22 cellular contexts compared by ENCODE assay signal in the genomic region with DNA sequence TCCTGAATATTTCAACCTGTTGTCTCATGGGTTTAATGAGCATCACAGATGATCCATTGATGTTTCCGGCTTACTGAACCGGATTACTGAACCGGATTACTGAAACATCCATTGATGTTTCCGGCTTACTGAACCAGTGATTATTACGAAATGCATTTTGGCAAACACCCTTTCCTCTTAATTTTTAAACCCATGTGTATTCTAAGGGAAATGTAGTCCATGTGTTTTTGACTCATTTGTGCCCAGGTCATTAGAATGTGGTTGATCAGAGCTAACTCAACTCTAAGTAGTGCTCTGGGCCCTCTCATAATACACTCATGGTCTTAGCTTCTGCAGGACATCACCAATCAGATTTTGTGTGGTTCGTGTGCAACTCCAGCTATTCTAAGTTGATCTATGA.
DNase-seq lines count a peak whose midpoint lies in the region; ATAC-seq, FAIRE-seq and TF ChIP-seq lines count a peak whose summit lies in the region.
"Had no signal": no experiment of that assay in that cellular context is flagged by ENCODE, and none has a peak within 500 bp of the region (broad histone marks: within the 10 kb centered on the region; RNA-seq: fewer than 3 reads in every experiment).

No MANE protein-coding gene starts in this region.

- TF ChIP-seq POLR2A in right lobe of liver (IDR thresholded peaks at IDR 0.05) (no peak), body of pancreas (IDR thresholded peaks at IDR 0.05) (no peak)

- TF ChIP-seq CTCF in right lobe of liver (IDR thresholded peaks at IDR 0.05) (no peak), body of pancreas (IDR thresholded peaks at IDR 0.05) (no peak), D721Med (IDR thresholded peaks at IDR 0.05; ENCODE audit: insufficient read depth, missing control alignments) (no peak)

- peak; percentile 81 to 97 (median 94) for ATAC-seq in right lobe of liver
- no peak for ATAC-seq in body of pancreas
- no peak for ATAC-seq in HG03045 (IDR thresholded peaks at IDR 0.05; ENCODE audit: unreplicated experiment)
- ATAC-seq: activated CD4-positive, CD25-positive, alpha-beta regulatory T cell treated with anti-CD3 and anti-CD28 coated beads, Interleukin-2, amount 50 U/mL, for 24 hours; activated CD8-positive, alpha-beta T cell treated with anti-CD3 and anti-CD28 coated beads for 36 hours; naive thymus-derived CD8-positive, alpha-beta T cell; T-cell had no signal

- H3K9me3 ChIP-seq in right lobe of liver (no peaks in the 10 kb centered on the region), body of pancreas (no peaks in the 10 kb centered on the region)
- H3K9me3 ChIP-seq: pancreas had no signal

- DNase-seq in AG08395 (ENCODE audit: low spot score) (peak; percentile 38), GM04504 (ENCODE audit: low read depth) (peak; percentile 35), fibroblast of gingiva (ENCODE audit: low read depth) (peak; percentile 73), right lobe of liver (no peak), Kasumi-1 (lab: John Stamatoyannopoulos, UW) (no peak), body of pancreas (no peak), D721Med (ENCODE audit: insufficient read length, low spot score) (no peak)
- DNase-seq: activated CD8-positive, alpha-beta T cell treated with anti-CD3 and anti-CD28 coated beads for 36 hours; amniotic stem cell; CD4-positive, alpha-beta T cell; cortex of kidney; DMS153; GDM1; hypothalamus; naive thymus-derived CD8-positive, alpha-beta T cell; NCI-H2081 treated with DMSO at 0.1 percent for 48 hours; NK-92 treated with Interleukin-12 subunit alpha and Interleukin-12 subunit beta, amount 100 ng/mL, for 24 hours; pancreas; T-cell had no signal

- intact Hi-C loops in right lobe of liver (cut with DNase I) (no loop called here), body of pancreas (cut with DNase I) (no loop called here)

- H3K4me3 ChIP-seq in right lobe of liver (no peak overlapping the region), body of pancreas (no peak overlapping the region)
- H3K4me3 ChIP-seq: pancreas had no signal

- H3K27ac ChIP-seq in right lobe of liver (peak overlapping the region in 1 of 3 donors; percentile 6), body of pancreas (no peak overlapping the region)
- H3K27ac ChIP-seq: pancreas had no signal

- H3K27me3 ChIP-seq in right lobe of liver (no peaks in the 10 kb centered on the region), body of pancreas (no peaks in the 10 kb centered on the region)
- H3K27me3 ChIP-seq: pancreas had no signal

- no peak for FAIRE-seq in D721Med (lab: Jason Lieb, UNC)
- FAIRE-seq: islet of Langerhans, pancreas had no signal

- H3K4me1 ChIP-seq in right lobe of liver (peaks cover 0 to 9% (median 3%) of the 10 kb centered on the region in 4 donors), body of pancreas (no peaks in the 10 kb centered on the region)
- H3K4me1 ChIP-seq: pancreas had no signal

- WGBS in right lobe of liver (ENCODE audit: insufficient coverage, low coverage, low lambda C conversion rate, missing lambda C conversion rate): 31% methylated on average over 6 of the region's 6 CpGs
- WGBS in body of pancreas, 2 donors: 27 to 38% methylated on average over 5 to 6 of the region's 6 CpGs

- H3K36me3 ChIP-seq in right lobe of liver: no peaks in the 10 kb centered on the region
- H3K36me3 ChIP-seq in body of pancreas (replicated peaks in 1 of 2; ENCODE audit: insufficient read depth in 1 of 2, low read depth in 2 of 2): no peaks in the 10 kb centered on the region
- H3K36me3 ChIP-seq: pancreas had no signal

Comparison
In these comparisons a context has a peak if more than half of its experiments do, and no peak if none do; other contexts are left out.
1. DNase-seq: peak in AG08395 (single experiment), GM04504 (single experiment) and fibroblast of gingiva (single experiment); none in right lobe of liver (0 of 3), Kasumi-1 (0 of 2), body of pancreas (0 of 4) and D721Med (single experiment).
2. ATAC-seq: peak in right lobe of liver (4 of 4); none in body of pancreas (single experiment) and HG03045 (single experiment).